Comparison of ENCODE assay signal across 17 cellular contexts in the genomic region with DNA sequence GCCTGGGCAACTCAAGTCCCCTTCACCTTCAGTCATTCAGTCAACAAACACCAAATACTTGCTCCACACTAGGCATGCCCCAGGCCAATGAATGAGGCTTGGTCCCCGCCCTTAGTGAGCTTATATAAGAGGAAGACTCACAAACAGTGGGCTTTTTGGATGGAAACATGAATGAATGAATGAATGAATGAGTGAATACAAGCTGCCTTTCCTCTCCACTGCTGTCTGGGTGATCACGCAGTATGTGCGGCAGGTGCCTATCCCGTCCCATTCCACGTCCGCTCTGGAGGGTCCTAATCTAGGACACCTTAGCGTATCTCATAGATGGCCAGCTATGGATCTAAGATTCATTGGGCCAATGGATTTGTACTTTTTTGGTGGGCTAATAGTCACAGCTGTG. TPM values are rescaled to one million over a fixed set of nuclear protein-coding genes. Genes with fewer than 3 reads are reported as not detected.
A peak's percentile ranks its signal among the peaks of the same experiment; 100 is the strongest.
DNase-seq lines count a peak whose midpoint lies in the region; ATAC-seq, FAIRE-seq and TF ChIP-seq lines count a peak whose summit lies in the region.
"Had no signal": no experiment of that assay in that cellular context is flagged by ENCODE, and none has a peak within 500 bp of the region (broad histone marks: within the 10 kb centered on the region; RNA-seq: fewer than 3 reads in every experiment).

No MANE protein-coding gene starts in this region.

- H3K27me3 ChIP-seq in PC-3 (ENCODE audit: low read length): no peaks in the 10 kb centered on the region
- H3K27me3 ChIP-seq in GM12878 (replicated peaks in 1 of 2; ENCODE audit: control insufficient read depth in 2 of 2, insufficient read depth in 2 of 2, low read length in 1 of 2): no peaks in the 10 kb centered on the region
- no peaks in the 10 kb centered on the region for H3K27me3 ChIP-seq in neuronal stem cell (ENCODE audit: control insufficient read depth in 3 of 3, insufficient read depth in 3 of 3, low read depth in 1 of 3, low read length in 3 of 3)

- TF ChIP-seq CTCF in PC-3 (conservative IDR thresholded peaks at IDR 0.05; ENCODE audit: low read depth, low read length) (no peak), GM12878 (IDR thresholded peaks at IDR 0.05 in 2 of 3, conservative IDR thresholded peaks at IDR 0.05 in 1 of 3; ENCODE audit: control insufficient read depth in 2 of 3, extremely low read depth in 1 of 3, insufficient read depth in 1 of 3, low read depth in 3 of 3, low read length in 3 of 3) (no peak)

- no peak for ATAC-seq in PC-3
- no peak for ATAC-seq in GM12878
- no peak for ATAC-seq in GM19351 (IDR thresholded peaks at IDR 0.05; ENCODE audit: unreplicated experiment)
- ATAC-seq: HCT116 had no signal

- no peak overlapping the region for H3K23ac ChIP-seq in neuronal stem cell (ENCODE audit: low read depth, low read length, poor library complexity)

- H2BK5ac ChIP-seq in neuronal stem cell (ENCODE audit: low read length): no peak overlapping the region

- H4K8ac ChIP-seq in neuronal stem cell (ENCODE audit: low read depth, low read length): no peak overlapping the region

- RAD21 ChIA-PET in GM12878 (lab: Charles Lee; ENCODE audit: unreplicated experiment): no interaction called here

- H3K9ac ChIP-seq in PC-3 (ENCODE audit: low read length) (no peak overlapping the region), GM12878 (ENCODE audit: control insufficient read depth, insufficient read depth, low read length) (no peak overlapping the region), neuronal stem cell (ENCODE audit: low read depth, low read length, poor library complexity) (no peak overlapping the region)
- H3K9ac ChIP-seq: GM23248 had no signal

- H3K36me3 ChIP-seq in PC-3 (ENCODE audit: low read depth, low read length) (no peaks in the 10 kb centered on the region), GM12878 (ENCODE audit: control insufficient read depth in 2 of 2, insufficient read depth in 2 of 2, low read length in 1 of 2) (no peaks in the 10 kb centered on the region), neuronal stem cell (replicated peaks in 1 of 2; ENCODE audit: control insufficient read depth in 2 of 2, insufficient read depth in 2 of 2, low read length in 2 of 2) (no peaks in the 10 kb centered on the region)

- CTCF ChIA-PET in PC-3 (lab: Charles Lee): no interaction called here
- CTCF ChIA-PET in GM12878 (lab: Yijun Ruan, JAX): interaction anchor here (1.5 kb wide), 1 partner anchor 21 kb away, joined by 3 read pairs; no protein-coding TSS in a partner anchor

- DNase-seq in PC-3 (peak; percentile 1), GM12878 (ENCODE audit: low read depth, low spot score) (no peak), neuronal stem cell (ENCODE audit: low spot score) (no peak), OCI-M1 (lab: John Stamatoyannopoulos, UW) (no peak)
- no peak for DNase-seq in activated CD8-positive, alpha-beta memory T cell treated with anti-CD3 and anti-CD28 coated beads for 24 hours
- DNase-seq: C1 segment of cervical spinal cord; Calu3; CD4-positive, alpha-beta memory T cell; COR-L47; DMS53; DMS79 treated with DMSO at 0.1 percent for 48 hours; GF-D8; GM23248; H9 had no signal

- no peak overlapping the region for H2BK12ac ChIP-seq in neuronal stem cell (ENCODE audit: low read length)

- POLR2A ChIA-PET in PC-3 (lab: Charles Lee; ENCODE audit: unreplicated experiment): no interaction called here
- POLR2A ChIA-PET in GM12878 (lab: Charles Lee): no interaction called here

- H3K14ac ChIP-seq in neuronal stem cell (ENCODE audit: low read length): no peak overlapping the region

- no peak for FAIRE-seq in GM12878 (lab: Jason Lieb, UNC)
- FAIRE-seq: GM12892 had no signal

- H3F3A ChIP-seq in PC-3 (ENCODE audit: low read length, unreplicated experiment): no peaks in the 10 kb centered on the region

- no peak overlapping the region for H4K91ac ChIP-seq in neuronal stem cell (ENCODE audit: low read depth, low read length, poor library complexity)

- no peak for TF ChIP-seq EP300 in GM12878 (IDR thresholded peaks at IDR 0.05; ENCODE audit: borderline replicate concordance in 1 of 2, control insufficient read depth in 1 of 2, low read depth in 2 of 2, low read length in 2 of 2)

- H2AFZ ChIP-seq in PC-3 (ENCODE audit: low read length) (no peak overlapping the region), GM12878 (ENCODE audit: control insufficient read depth, low read depth, low read length) (no peak overlapping the region), neuronal stem cell (ENCODE audit: low read length) (no peak overlapping the region)
- H2AFZ ChIP-seq: GM23248 had no signal

- no peak overlapping the region for H2BK15ac ChIP-seq in neuronal stem cell (ENCODE audit: low read length)

- H3K18ac ChIP-seq in neuronal stem cell (ENCODE audit: low read length): peak overlapping the region; percentile 17

- H3K4me3 ChIP-seq in PC-3 (ENCODE audit: low read length) (no peak overlapping the region), GM12878 (no peak overlapping the region), neuronal stem cell (ENCODE audit: low read length in 2 of 2) (no peak overlapping the region)
- H3K4me3 ChIP-seq: GM23248 had no signal

- H3K9me2 ChIP-seq in PC-3 (replicated peaks; ENCODE audit: low read length): no peaks in the 10 kb centered on the region

- no peak overlapping the region for H3K4me2 ChIP-seq in PC-3 (ENCODE audit: low read length)
- H3K4me2 ChIP-seq in GM12878 (ENCODE audit: control insufficient read depth, insufficient read depth): no peak overlapping the region
- no peak overlapping the region for H3K4me2 ChIP-seq in neuronal stem cell (ENCODE audit: insufficient read depth, low read length, poor library complexity, severe bottlenecking)

- H2BK120ac ChIP-seq in neuronal stem cell (ENCODE audit: low read depth, low read length): no peak overlapping the region

- in situ Hi-C loops in GM12878 (cut with MboI): no loop called here

- no peak overlapping the region for H3K27ac ChIP-seq in PC-3 (ENCODE audit: low read length)
- no peak overlapping the region for H3K27ac ChIP-seq in GM12878 (ENCODE audit: control insufficient read depth, insufficient read depth)
- H3K27ac ChIP-seq in neuronal stem cell (replicated peaks; ENCODE audit: low read length): no peak overlapping the region
- H3K27ac ChIP-seq: GM23248 had no signal

- H4K20me1 ChIP-seq in PC-3 (ENCODE audit: low read length) (no peaks in the 10 kb centered on the region), GM12878 (ENCODE audit: control insufficient read depth, insufficient read depth) (no peaks in the 10 kb centered on the region)

- no peak for TF ChIP-seq RAD21 in GM12878 (IDR thresholded peaks at IDR 0.05; ENCODE audit: insufficient read depth, low read depth, low read length)

- TF ChIP-seq POLR2A in GM12878 (IDR thresholded peaks at IDR 0.05; ENCODE audit: low read depth, low read length): no peak

- H3K79me2 ChIP-seq in PC-3 (ENCODE audit: low read length) (no peaks in the 10 kb centered on the region), GM12878 (ENCODE audit: control insufficient read depth, insufficient read depth, low read length) (no peaks in the 10 kb centered on the region)

- 94% methylated on average over 7 of the region's 7 CpGs for WGBS in GM12878 (ENCODE audit: insufficient coverage, insufficient replicate concordance, low lambda C conversion rate, missing lambda C conversion rate)
- whole genome bisulfite sequencing in neuronal stem cell (ENCODE audit: extremely low coverage in 2 of 2, insufficient read length in 2 of 2, insufficient replicate concordance in 1 of 2), 2 donors: no CpG with 5 or more reads among the region's 7 CpGs

- SMC1A ChIA-PET in GM12878 (lab: Charles Lee; ENCODE audit: uncharacterized antibody, unreplicated experiment): no interaction called here

- H3K9me3 ChIP-seq in PC-3 (ENCODE audit: low read length): no peaks in the 10 kb centered on the region
- no peaks in the 10 kb centered on the region for H3K9me3 ChIP-seq in GM12878 (replicated peaks; ENCODE audit: control insufficient read depth, insufficient read depth, low read length)
- H3K9me3 ChIP-seq in neuronal stem cell (replicated peaks in 1 of 2; ENCODE audit: control insufficient read depth in 2 of 2, insufficient read depth in 1 of 2, low read depth in 1 of 2, low read length in 2 of 2): no peaks in the 10 kb centered on the region

- intact Hi-C loops in PC-3 (cut with micrococcal nuclease) (loop anchor here (2.0 kb wide), 1 partner anchor 19 kb away; a partner anchor contains a TSS), GM12878 (cut with micrococcal nuclease; ENCODE audit: unreplicated experiment) (no loop called here)

- H3K4me1 ChIP-seq in PC-3 (ENCODE audit: insufficient read depth, low read length): peaks cover 28% of the 10 kb centered on the region
- peaks cover 3% of the 10 kb centered on the region for H3K4me1 ChIP-seq in GM12878 (ENCODE audit: control insufficient read depth, insufficient read depth, low read length)
- H3K4me1 ChIP-seq in neuronal stem cell (ENCODE audit: control insufficient read depth in 2 of 2, insufficient read depth in 1 of 2, low read depth in 1 of 2, low read length in 2 of 2): peaks cover 0 to 3% of the 10 kb centered on the region in 2 donors

- H2AK5ac ChIP-seq in neuronal stem cell (ENCODE audit: low read depth, low read length): no peak overlapping the region

- H3K4ac ChIP-seq in neuronal stem cell (ENCODE audit: low read length): no peak overlapping the region

- H3K79me1 ChIP-seq in neuronal stem cell (ENCODE audit: low read depth, low read length): no peaks in the 10 kb centered on the region

- no TSS peak for BruUV-seq in PC-3 (replicated peaks; lab: Mats Ljungman, UMichigan)
- no TSS peak for BruUV-seq in GM12878 (replicated peaks; lab: Mats Ljungman, UMichigan)

TF ChIP-seq in GM12878, 131 proteins besides CTCF, POLR2A, EP300 and RAD21 (continues in another document):
- TF ChIP-seq SMAD5 (IDR thresholded peaks at IDR 0.05; ENCODE audit: low read depth) (no peak), CBX3 (IDR thresholded peaks at IDR 0.05; ENCODE audit: borderline replicate concordance, low read depth) (no peak)

RNA-seq across cellular contexts. Expression of a gene that starts 19.8 kb away (rescaled TPM):
- total RNA-seq in PC-3 (2014; rRNA removed) (138 and 144 TPM in 2 replicates), GM12878 (2014; rRNA removed) (86.8 and 91.0 TPM in 2 replicates), GM12878 (2014; rRNA removed; fragmentation: Illumina TruSeq; extraction: Trizol) (92.6 and 94.3 TPM in 2 replicates), GM12878 (2021) (161 and 172 TPM in 2 replicates)
- total RNA-seq in GM12878 (2013; cell fraction: nucleolus; rRNA removed): 954 and 1,033 TPM in 2 replicates
- polyA plus RNA-seq in GM12878 (2011; ENCODE audit: low read depth): 56.9 TPM
- polyA plus RNA-seq in GM12878 (2011; rRNA removed) (99.5 and 103 TPM in 2 replicates), GM12878 (2014; fragmentation: Illumina TruSeq; extraction: Trizol) (114 and 142 TPM in 2 replicates), GM12878 (2014; fragmentation: Nextera tagmentation; extraction: Ambion mirVana) (1 to 10 TPM; 6.7 to 8.8 TPM), GM12878 (2014; rRNA removed) (80.9 and 115 TPM in 2 replicates), GM12878 (2016; fragmentation: Nextera tagmentation; extraction: Ambion mirVana) (100 to 1,000 TPM; 144 to 156 TPM)
- polyA plus RNA-seq in GM12878 (2011; cell fraction: cytosol; rRNA removed): 51.8 and 65.7 TPM in 2 replicates
- polyA plus RNA-seq in GM12878 (2011; cell fraction: nucleus; rRNA removed): 216 and 249 TPM in 2 replicates
- 70.6 and 91.5 TPM in 2 replicates for polyA plus RNA-seq in GM12878 (2012)
- 54.3 and 73.6 TPM in 2 replicates for polyA minus RNA-seq in GM12878 (2011; rRNA and poly(A)+ RNA removed)
- polyA minus RNA-seq in GM12878 (2011; cell fraction: cytosol; rRNA and poly(A)+ RNA removed): 43.3 and 62.4 TPM in 2 replicates
- polyA minus RNA-seq in GM12878 (2011; cell fraction: nucleus; rRNA and poly(A)+ RNA removed): 91.3 and 179 TPM in 2 replicates
- polyA plus RNA-seq in neuronal stem cell (2013, experiment 1 of 2): 277 TPM
- polyA plus RNA-seq in neuronal stem cell (2013, experiment 2 of 2): 283 TPM
